13 cellular contexts compared by ENCODE assay signal in the genomic region with DNA sequence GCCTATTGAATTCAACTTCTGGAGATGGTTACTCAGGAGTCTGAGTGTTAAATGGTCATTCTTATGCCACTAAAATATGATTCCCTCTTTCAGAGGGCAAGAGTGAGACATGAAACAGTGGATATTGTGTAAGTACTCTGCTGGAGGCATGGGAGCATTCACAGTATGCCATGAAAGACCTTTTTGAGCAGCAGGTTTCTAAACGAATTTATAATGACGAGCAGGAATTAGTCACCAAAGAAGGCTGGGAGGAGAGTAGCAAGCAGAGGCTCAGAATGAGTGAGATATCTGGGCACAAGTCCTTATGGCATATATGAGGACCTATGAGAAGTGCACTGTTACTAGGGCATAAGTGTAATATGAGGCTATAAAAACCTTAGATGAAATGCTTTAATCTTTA. TPM values are rescaled to one million over a fixed set of nuclear protein-coding genes. Genes with fewer than 3 reads are reported as not detected.
A peak's percentile ranks its signal among the peaks of the same experiment; 100 is the strongest.
DNase-seq lines count a peak whose midpoint lies in the region; ATAC-seq and TF ChIP-seq lines count a peak whose summit lies in the region.
"Had no signal": no experiment of that assay in that cellular context is flagged by ENCODE, and none has a peak within 500 bp of the region (broad histone marks: within the 10 kb centered on the region; RNA-seq: fewer than 3 reads in every experiment).

No MANE protein-coding gene starts in this region.

- H3K27ac ChIP-seq in suprapubic skin, result peak overlapping the region; percentile 74
- H3K27ac ChIP-seq: parathyroid adenoma had no signal

- no peak for TF ChIP-seq EP300 in suprapubic skin (IDR thresholded peaks at IDR 0.05)

- H3K27me3 Mint-ChIP-seq in activated naive CD8-positive, alpha-beta T cell, result no peaks in the 10 kb centered on the region

- H3K9me3 ChIP-seq in suprapubic skin, result no peaks in the 10 kb centered on the region

- no peaks in the 10 kb centered on the region for H3K36me3 Mint-ChIP-seq in activated naive CD4-positive, alpha-beta T cell treated with anti-CD3 and anti-CD28 coated beads, Interleukin-2, amount 50 U/mL, for 72 hours
- H3K36me3 Mint-ChIP-seq in activated naive CD8-positive, alpha-beta T cell, result no peaks in the 10 kb centered on the region

- H3K4me1 Mint-ChIP-seq in activated naive CD8-positive, alpha-beta T cell (ENCODE audit: low read depth), result peaks cover 22% of the 10 kb centered on the region

- H3K27me3 ChIP-seq in suprapubic skin, result no peaks in the 10 kb centered on the region

- H3K4me3 ChIP-seq in suprapubic skin, result no peak overlapping the region

- peak overlapping the region; percentile 11 for H3K4me3 Mint-ChIP-seq in activated naive CD8-positive, alpha-beta T cell

- H3K27ac Mint-ChIP-seq in activated naive CD4-positive, alpha-beta T cell treated with anti-CD3 and anti-CD28 coated beads, Interleukin-2, amount 50 U/mL, for 72 hours, result peak overlapping the region; percentile 86 to 97
- H3K27ac Mint-ChIP-seq in activated naive CD8-positive, alpha-beta T cell, result peak overlapping the region; percentile 88

- H3K9me3 Mint-ChIP-seq in activated naive CD4-positive, alpha-beta T cell treated with anti-CD3 and anti-CD28 coated beads, Interleukin-2, amount 50 U/mL, for 72 hours, result no peaks in the 10 kb centered on the region
- no peaks in the 10 kb centered on the region for H3K9me3 Mint-ChIP-seq in activated naive CD8-positive, alpha-beta T cell (ENCODE audit: low read depth)

- TF ChIP-seq POLR2A in suprapubic skin (IDR thresholded peaks at IDR 0.05), result no peak

- WGBS in suprapubic skin, result 53% methylated on average over 2 of the region's 2 CpGs

- H3K4me1 ChIP-seq in suprapubic skin, result peaks cover 3% of the 10 kb centered on the region
- H3K4me1 ChIP-seq: parathyroid adenoma had no signal

- no peaks in the 10 kb centered on the region for H3K36me3 ChIP-seq in suprapubic skin

- no peak for TF ChIP-seq CTCF in suprapubic skin (IDR thresholded peaks at IDR 0.05)

- no peak for DNase-seq in activated naive CD4-positive, alpha-beta T cell treated with anti-CD3 and anti-CD28 coated beads, Interleukin-2, amount 50 U/mL, for 72 hours (ENCODE audit: low spot score in 2 of 2)
- no peak for DNase-seq in activated naive CD4-positive, alpha-beta T cell (lab: John Stamatoyannopoulos, UW)
- DNase-seq in suprapubic skin (ENCODE audit: low spot score in 2 of 2), result no peak
- no peak for DNase-seq in SW480 (ENCODE audit: low spot score)
- DNase-seq in NCI-H1436 (lab: John Stamatoyannopoulos, UW), result no peak
- DNase-seq: anterior cingulate cortex, NCI-H2029 treated with DMSO at 0.1 percent for 48 hours, NCI-H524 had no signal

- peak; percentile 84 to 91 for ATAC-seq in activated naive CD4-positive, alpha-beta T cell treated with anti-CD3 and anti-CD28 coated beads, Interleukin-2, amount 50 U/mL, for 72 hours
- ATAC-seq in HG02798 (IDR thresholded peaks at IDR 0.05; ENCODE audit: poor library complexity, unreplicated experiment) (peak; percentile 32), HG02840 (IDR thresholded peaks at IDR 0.05; ENCODE audit: low FRiP score, unreplicated experiment) (no peak)
- ATAC-seq: PC-3 had no signal

RNA-seq across cellular contexts. Expression of a gene that starts 10.9 kb away (rescaled TPM):
- 10 to 100 TPM; 23.8 to 54.9 TPM for total RNA-seq in activated naive CD4-positive, alpha-beta T cell treated with anti-CD3 and anti-CD28 coated beads, Interleukin-2, amount 50 U/mL, for 72 hours
- total RNA-seq in suprapubic skin, result 10 to 100 TPM in 1 of 4 donors, 1 to 10 TPM in 3; 5.1 to 18.0 (median 8.8) TPM
